Comparison of ENCODE assay signal across 14 cellular contexts in the genomic region with DNA sequence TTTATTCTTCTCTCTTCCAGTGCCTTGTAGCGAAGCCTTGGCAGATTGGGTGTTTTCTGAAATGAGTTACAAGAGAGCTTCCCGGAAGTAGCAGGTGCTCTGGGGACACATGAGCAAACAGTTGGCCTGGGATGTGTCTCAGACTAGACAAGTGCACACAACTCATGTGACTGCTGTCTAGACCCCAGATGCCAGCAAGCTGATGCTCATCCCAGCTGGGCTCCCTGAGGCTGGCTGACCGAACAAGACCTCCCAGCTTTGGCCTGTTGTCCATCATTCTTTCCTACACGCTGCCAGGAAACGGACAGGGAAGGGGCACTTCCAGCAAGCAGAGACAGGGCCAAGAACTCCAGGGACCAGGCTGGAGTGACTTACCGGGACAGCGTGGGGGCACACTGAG. TPM values are rescaled to one million over a fixed set of nuclear protein-coding genes. Genes with fewer than 3 reads are reported as not detected.
DNase-seq lines count a peak whose midpoint lies in the region; ATAC-seq, FAIRE-seq and TF ChIP-seq lines count a peak whose summit lies in the region.
"Had no signal": no experiment of that assay in that cellular context is flagged by ENCODE, and none has a peak within 500 bp of the region (broad histone marks: within the 10 kb centered on the region; RNA-seq: fewer than 3 reads in every experiment).

No MANE protein-coding gene starts in this region.

- H3K9ac ChIP-seq in DND-41 (ENCODE audit: low read depth, low read length), result peak overlapping the region; percentile 36
- H3K9ac ChIP-seq: KMS-11 had no signal

- CTCF ChIA-PET in A549 (lab: Yijun Ruan, JAX), result interaction anchor here (0.8 to 2.4 kb wide), 6 partner anchors 12 to 115 kb away, joined by 3 to 7 read pairs (median 6); no protein-coding TSS in a partner anchor

- H3K27ac ChIP-seq in A549 (peak overlapping the region; percentile 20 to 81; a peak in 5 of 6 replicates), DND-41 (ENCODE audit: low read length) (peak overlapping the region; percentile 82), caudate nucleus (ENCODE audit: low read depth, low read length) (no peak overlapping the region)
- H3K27ac ChIP-seq: KMS-11, SJCRH30, WERI-Rb-1 had no signal

- no peak for DNase-seq in A549 (ENCODE audit: low read depth in 1 of 2, low spot score in 1 of 2)
- peak; percentile 69 for DNase-seq in DND-41
- peak in 33 of 61 donors; percentile 21 to 70 (median 40) for DNase-seq in caudate nucleus (lab: John Stamatoyannopoulos, UW)
- DNase-seq in myocyte (ENCODE audit: low read depth), result peak; percentile 93
- DNase-seq in mucosa of gallbladder (ENCODE audit: low spot score), result no peak
- DNase-seq: BE2C; NCI-H1436; stimulated activated naive CD4-positive, alpha-beta T cell; WERI-Rb-1 had no signal

- ATAC-seq in A549, result no peak
- ATAC-seq in DND-41 (ENCODE audit: insufficient read depth, low read depth), result peak; percentile 90
- no peak for ATAC-seq in HG03432 (IDR thresholded peaks at IDR 0.05; ENCODE audit: unreplicated experiment)
- no peak for ATAC-seq in HG03571 (IDR thresholded peaks at IDR 0.05; ENCODE audit: unreplicated experiment)
- ATAC-seq in GM18861 (IDR thresholded peaks at IDR 0.05; ENCODE audit: unreplicated experiment), result no peak

- peak overlapping the region; percentile 4; the same call in 1 of the 2 replicates for H2AFZ ChIP-seq in DND-41 (ENCODE audit: low read depth, low read length)

- H3K27me3 ChIP-seq in DND-41 (ENCODE audit: insufficient read depth, low read length, poor library complexity), result no peaks in the 10 kb centered on the region
- H3K27me3 ChIP-seq: BE2C had no signal

- no peaks in the 10 kb centered on the region for H4K20me1 ChIP-seq in DND-41 (ENCODE audit: insufficient read depth, low read length)

- no peak for TF ChIP-seq EP300 in A549 (IDR thresholded peaks at IDR 0.05)

- POLR2A ChIA-PET in A549 (lab: Yijun Ruan, JAX), result interaction anchor here (1.1 kb wide), 1 partner anchor 15 kb away, joined by 5 read pairs; no protein-coding TSS in a partner anchor

- no peak for FAIRE-seq in A549 (lab: Jason Lieb, UNC)

- H3K4me2 ChIP-seq in A549 (no peak overlapping the region; the same call in 2 of the 3 replicates), DND-41 (ENCODE audit: insufficient read depth, low read length) (0 out of 2 replicates have a peak overlapping the region, but pooled peaks have one; percentile 2)
- H3K4me2 ChIP-seq: KMS-11 had no signal

- 84% methylated on average over 7 of the region's 7 CpGs for WGBS in A549 (ENCODE audit: missing lambda C conversion rate)

- H3K9me3 ChIP-seq in A549, result no peaks in the 10 kb centered on the region
- no peaks in the 10 kb centered on the region for H3K9me3 ChIP-seq in DND-41 (ENCODE audit: insufficient read depth, low read length, severe bottlenecking)
- H3K9me3 ChIP-seq: BE2C, SJCRH30 had no signal

- H3K4me1 ChIP-seq in A549 (peaks cover 24% of the 10 kb centered on the region), DND-41 (ENCODE audit: insufficient read depth, low read length) (peaks cover 37% of the 10 kb centered on the region)
- H3K4me1 ChIP-seq: BE2C had no signal

- H3K79me2 ChIP-seq in DND-41 (ENCODE audit: insufficient read depth, low read length), result no peaks in the 10 kb centered on the region

- no peaks in the 10 kb centered on the region for H3K36me3 ChIP-seq in DND-41 (ENCODE audit: insufficient read depth, low read length)
- H3K36me3 ChIP-seq: BE2C, SJCRH30, WERI-Rb-1 had no signal

- TF ChIP-seq POLR2A in A549 (IDR thresholded peaks at IDR 0.05; ENCODE audit: low read length), result no peak

- H3K4me3 ChIP-seq in A549 (no peak overlapping the region), DND-41 (ENCODE audit: low read depth in 1 of 2, low read length in 2 of 2) (no peak overlapping the region)
- H3K4me3 ChIP-seq: SJCRH30 had no signal

- TF ChIP-seq CTCF in A549 (IDR thresholded peaks at IDR 0.05) (no peak), DND-41 (IDR thresholded peaks at IDR 0.05; ENCODE audit: borderline replicate concordance, extremely low read depth, low read length, poor library complexity, severe bottlenecking) (no peak)

- no peak for TF ChIP-seq RAD21 in A549 (conservative IDR thresholded peaks at IDR 0.05 in 1 of 2, IDR thresholded peaks at IDR 0.05 in 1 of 2)

TF ChIP-seq in A549, 52 proteins besides CTCF, POLR2A, EP300 and RAD21:
- no peak for TF ChIP-seq RARB (CRISPR knock-in tag; IDR thresholded peaks at IDR 0.05)

RNA-seq across cellular contexts. Expression of gene CSF1, which starts 18.7 kb away (rescaled TPM):
- 36.3 and 45.7 TPM in 2 replicates for polyA plus RNA-seq in A549 (2011; rRNA removed)
- 40.0 and 56.5 TPM in 2 replicates for polyA plus RNA-seq in A549 (2012; cell fraction: cytosol; rRNA removed)
- 84.0 and 105 TPM in 2 replicates for polyA plus RNA-seq in A549 (2012; cell fraction: nucleus; rRNA removed)
- polyA plus RNA-seq in A549 (2017; fragmentation: RNase III; extraction: RNeasy Plus Mini Kit Qiagen cat#74134 plus additional on column Dnase treatment), result 35.1 to 42.4 TPM (median 37.5 TPM) in 3 replicates
- 32.5 and 34.0 TPM in 2 replicates for polyA minus RNA-seq in A549 (2011; rRNA and poly(A)+ RNA removed)
- 33.8 and 34.9 TPM in 2 replicates for total RNA-seq in myocyte
- polyA plus RNA-seq in myocyte (2012), result 21.0 TPM
- total RNA-seq in mucosa of gallbladder, result 184 TPM

Comparison
In these comparisons a context has a peak if more than half of its experiments do, and no peak if none do; other contexts are left out.
1. DNase-seq: peak in DND-41 (single experiment), caudate nucleus (33 of 61) and myocyte (single experiment); none in A549 (0 of 2) and mucosa of gallbladder (single experiment).